ENCODE assay signal across 8 cellular contexts in the genomic region with DNA sequence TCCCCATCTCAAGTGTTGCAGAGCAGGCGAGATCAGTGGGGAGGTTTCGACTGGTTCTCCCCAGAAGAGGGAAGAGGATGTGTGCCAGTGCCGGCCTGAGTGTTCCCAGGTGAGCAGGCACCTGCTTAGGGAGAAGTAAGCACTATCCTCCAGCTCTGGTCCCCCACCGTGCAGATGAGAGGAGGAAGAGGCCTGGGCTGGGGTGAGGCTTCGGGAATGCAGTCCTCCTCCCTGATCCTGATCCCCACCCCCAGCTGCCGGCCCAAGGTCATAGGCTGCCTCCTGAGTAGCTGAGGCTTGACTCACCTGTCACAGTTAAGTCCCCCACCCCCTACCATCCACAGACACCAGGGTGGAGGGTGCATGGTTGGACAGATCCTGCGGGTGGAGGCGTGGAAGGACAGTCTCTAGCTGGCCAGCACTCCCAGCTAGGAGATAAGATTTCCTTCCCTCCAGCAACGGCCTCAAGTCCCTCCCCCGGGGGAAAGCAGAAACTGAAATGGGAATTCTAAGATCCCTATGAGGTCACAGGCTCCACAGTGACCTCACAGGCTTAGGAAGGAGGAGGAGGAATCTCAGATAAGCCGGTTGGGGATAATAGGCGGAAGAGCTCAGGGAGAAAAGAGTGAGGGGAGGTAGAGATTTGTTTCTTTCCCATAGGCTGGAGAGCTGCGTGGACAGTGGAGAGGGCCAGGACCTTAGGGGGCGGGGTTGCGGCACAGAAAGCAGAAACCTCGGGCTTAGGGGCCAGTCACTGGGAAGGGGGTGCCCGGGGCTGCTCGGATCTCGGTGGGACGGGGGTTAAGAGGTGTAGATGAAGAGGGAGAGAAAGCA. TPM values are rescaled to one million over a fixed set of nuclear protein-coding genes. Genes with fewer than 3 reads are reported as not detected.
DNase-seq lines count a peak whose midpoint lies in the region; ATAC-seq and TF ChIP-seq lines count a peak whose summit lies in the region.

No MANE protein-coding gene starts in this region.

- DNase-seq in SK-N-SH (peak; percentile 67), NCI-H748 treated with DMSO at 0.1 percent for 48 hours (lab: John Stamatoyannopoulos, UW) (peak; percentile 66), testis (peak; percentile 89), DMS114 treated with DMSO at 0.1 percent for 48 hours (lab: John Stamatoyannopoulos, UW; ENCODE audit: unreplicated experiment) (no peak), midbrain (lab: John Stamatoyannopoulos, UW) (no peak)

- H3K27me3 ChIP-seq in SK-N-SH (ENCODE audit: insufficient read depth) (no peaks in the 10 kb centered on the region), liver (ENCODE audit: control insufficient read depth in 4 of 4, insufficient read depth in 4 of 4, low read length in 3 of 4) (no peaks in the 10 kb centered on the region), testis (no peaks in the 10 kb centered on the region)

- no peaks in the 10 kb centered on the region for H3K9me2 ChIP-seq in SK-N-SH

- H4K20me1 ChIP-seq in SK-N-SH (ENCODE audit: insufficient read depth), result peaks cover 32% of the 10 kb centered on the region

- 26% methylated on average over 20 of the region's 20 CpGs for WGBS in SK-N-SH (ENCODE audit: low lambda C conversion rate)
- WGBS in liver, result 12% methylated on average over 20 of the region's 20 CpGs
- 4% methylated on average over 16 to 20 of the region's 20 CpGs for whole genome bisulfite sequencing in testis, 2 donors

- H3K9ac ChIP-seq in SK-N-SH, result peak overlapping the region; percentile 89
- peak overlapping the region; percentile 63 to 76 for H3K9ac ChIP-seq in liver (ENCODE audit: low read depth in 1 of 2, low read length in 2 of 2)

- H3K79me2 ChIP-seq in SK-N-SH (ENCODE audit: insufficient read depth), result peaks cover 33% of the 10 kb centered on the region

- H3K36me3 ChIP-seq in SK-N-SH (replicated peaks in 1 of 2; ENCODE audit: control insufficient read depth in 1 of 2, insufficient read depth in 2 of 2, low read length in 1 of 2) (peaks cover 6 to 16% of the 10 kb centered on the region in 2 experiments), liver (ENCODE audit: control insufficient read depth in 4 of 4, insufficient read depth in 3 of 4, low read depth in 1 of 4, low read length in 3 of 4) (peaks cover 9 to 25% (median 13%) of the 10 kb centered on the region in 4 donors), testis (ENCODE audit: low read depth, missing control alignments) (no peaks in the 10 kb centered on the region)

- peak overlapping the region; percentile 97 for H3K4me2 ChIP-seq in SK-N-SH

- H3K4me1 ChIP-seq in SK-N-SH (ENCODE audit: control insufficient read depth in 1 of 2, insufficient read depth in 2 of 2, low read depth in 1 of 2, low read length in 1 of 2) (peaks cover 6 to 15% of the 10 kb centered on the region in 2 experiments; a peak in 2 of 4 replicates), liver (ENCODE audit: control insufficient read depth in 4 of 4, insufficient read depth in 4 of 4, low read length in 3 of 4) (peaks cover 2 to 38% (median 23%) of the 10 kb centered on the region in 4 donors), testis (peaks cover 31% of the 10 kb centered on the region)

- TF ChIP-seq POLR2A in testis (IDR thresholded peaks at IDR 0.05), result no peak

- H3F3A ChIP-seq in SK-N-SH (replicated peaks; ENCODE audit: insufficient read depth), result peaks cover 7% of the 10 kb centered on the region

- TF ChIP-seq RAD21 in SK-N-SH (IDR thresholded peaks at IDR 0.05; ENCODE audit: low read length), result no peak
- peak in 1 of 2 donors; percentile 16 for TF ChIP-seq RAD21 in liver (IDR thresholded peaks at IDR 0.05)

- no peak for TF ChIP-seq EP300 in SK-N-SH (IDR thresholded peaks at IDR 0.05; ENCODE audit: borderline replicate concordance in 1 of 2, low read depth in 1 of 2, low read length in 1 of 2)

- no peak for ATAC-seq in SK-N-SH treated with all-trans-retinoic acid at 6 μM for 48 hours

- POLR2A ChIA-PET in SK-N-SH (lab: Yijun Ruan, JAX), result interaction anchor here (0.7 to 4.3 kb wide), 5 partner anchors 13 to 102 kb away, joined by 3 to 63 read pairs (median 19); a partner anchor contains a TSS

- intact Hi-C loops in testis (cut with DNase I; ENCODE audit: low total_unique reads), result no loop called here

- TF ChIP-seq CTCF in SK-N-SH (IDR thresholded peaks at IDR 0.05) (no peak), liver (IDR thresholded peaks at IDR 0.05; ENCODE audit: low read depth, low read length, missing input control) (no peak), testis (IDR thresholded peaks at IDR 0.05) (no peak)

- H3K9me3 ChIP-seq in SK-N-SH, result no peaks in the 10 kb centered on the region
- H3K9me3 ChIP-seq in liver (ENCODE audit: control insufficient read depth in 4 of 4, low read length in 3 of 4), result no peaks in the 10 kb centered on the region
- no peaks in the 10 kb centered on the region for H3K9me3 ChIP-seq in testis

- H3K4me3 ChIP-seq in SK-N-SH (ENCODE audit: low read depth in 2 of 2, low read length in 1 of 2) (peak overlapping the region; percentile 83 to 89), liver (ENCODE audit: low read depth in 1 of 3, low read length in 3 of 3) (peak overlapping the region; percentile 77 to 94 (median 85)), testis (peak overlapping the region; percentile 95 to 98)

- H2AFZ ChIP-seq in SK-N-SH (ENCODE audit: low read depth), result no peak overlapping the region

- CTCF ChIA-PET in SK-N-SH (lab: Yijun Ruan, JAX), result interaction anchor here (0.8 to 11.9 kb wide), 15 partner anchors 8 to 141 kb away, joined by 3 to 149 read pairs (median 7); a partner anchor contains a TSS

- H3K27ac ChIP-seq in SK-N-SH (ENCODE audit: low read depth in 2 of 2, low read length in 1 of 2), result peak overlapping the region; percentile 77 to 94; a peak in 2 of 4 replicates
- peak overlapping the region; percentile 96 for H3K27ac ChIP-seq in cingulate gyrus (ENCODE audit: low read depth, low read length)
- H3K27ac ChIP-seq in liver (ENCODE audit: low read depth in 1 of 2, low read length in 2 of 2), result peak overlapping the region; percentile 97 to 98
- peak overlapping the region; percentile 96 to 99 for H3K27ac ChIP-seq in testis

TF ChIP-seq in SK-N-SH treated with all-trans-retinoic acid at 6 μM for 48 hours, 23 proteins besides CTCF, POLR2A, EP300 and RAD21 (continues in another document):
- TF ChIP-seq ZNF565 (CRISPR knock-in tag; conservative IDR thresholded peaks at IDR 0.05; ENCODE audit: low read depth), result no peak

TF ChIP-seq in liver, 16 proteins besides CTCF, POLR2A, EP300 and RAD21 (continues in another document):
- TF ChIP-seq YY1 (IDR thresholded peaks at IDR 0.05), result no peak
- peak; percentile 17 for TF ChIP-seq NR2F2 (IDR thresholded peaks at IDR 0.05)

RNA-seq across cellular contexts. Expression of a gene that starts 1.0 kb away (rescaled TPM):
- polyA plus RNA-seq in SK-N-SH (2012; rRNA removed) (24.2 and 29.8 TPM in 2 replicates), liver (10 to 100 TPM in 1 of 2 donors, 1 to 10 TPM in 1; 9.1 to 16.9 TPM), testis (ENCODE audit: insufficient read depth, low read depth, low replicate concordance) (159 TPM)
- polyA plus RNA-seq in SK-N-SH (2012; cell fraction: cytosol; rRNA removed), result 6.4 and 8.9 TPM in 2 replicates
- polyA plus RNA-seq in SK-N-SH (2012; cell fraction: nucleus; rRNA removed), result 189 and 213 TPM in 2 replicates
- total RNA-seq in liver (10 to 100 TPM in 1 of 2 donors, 1 to 10 TPM in 1; 8.2 to 25.8 TPM), testis (100 to 1,000 TPM; 314 to 378 TPM)

RNA-seq across cellular contexts. Expression of a gene that starts 1.2 kb away (rescaled TPM):
- polyA plus RNA-seq in SK-N-SH (2012; rRNA removed) (0.71 and 0.94 TPM in 2 replicates), liver (under 1 TPM; 0.25 to 0.32 TPM), testis (ENCODE audit: insufficient read depth, low read depth, low replicate concordance) (112 TPM)
- 0.52 and 0.54 TPM in 2 replicates for polyA plus RNA-seq in SK-N-SH (2012; cell fraction: cytosol; rRNA removed)
- polyA plus RNA-seq in SK-N-SH (2012; cell fraction: nucleus; rRNA removed), result 3.3 and 3.7 TPM in 2 replicates
- total RNA-seq in liver (1 to 10 TPM in 1 of 2 donors, under 1 TPM in 1; 0.67 to 1.3 TPM), testis (10 to 100 TPM; 37.5 to 74.5 TPM)

RNA-seq across cellular contexts. Expression of a gene that starts 11.2 kb away (rescaled TPM):
- polyA plus RNA-seq in SK-N-SH (2012; rRNA removed) (1.0 and 1.2 TPM in 2 replicates), liver (under 1 TPM; 0.56 to 0.84 TPM), testis (ENCODE audit: insufficient read depth, low read depth, low replicate concordance) (30.3 TPM)
- polyA plus RNA-seq in SK-N-SH (2012; cell fraction: cytosol; rRNA removed), result 0.18 TPM in 1 of 2 replicates, not detected in the other
- polyA plus RNA-seq in SK-N-SH (2012; cell fraction: nucleus; rRNA removed), result 8.7 and 22.8 TPM in 2 replicates
- total RNA-seq in liver (under 1 TPM in 1 of 2 donors, not detected in 1; 0.33 TPM), testis (10 to 100 TPM; 28.4 to 29.9 TPM)

RNA-seq across cellular contexts. Expression of a gene that starts 17.3 kb away (rescaled TPM):
- 190 and 448 TPM in 2 replicates for polyA plus RNA-seq in SK-N-SH (2012; rRNA removed)
- 153 and 201 TPM in 2 replicates for polyA plus RNA-seq in SK-N-SH (2012; cell fraction: cytosol; rRNA removed)
- polyA plus RNA-seq in SK-N-SH (2012; cell fraction: nucleus; rRNA removed), result 1,146 and 1,459 TPM in 2 replicates
- total RNA-seq in liver, result 10 to 100 TPM in 1 of 2 donors, 1 to 10 TPM in 1; 6.7 to 13.1 TPM
- 10 to 100 TPM; 10.4 to 38.2 TPM for polyA plus RNA-seq in liver
- total RNA-seq in testis, result 10 to 100 TPM; 26.0 to 30.2 TPM
- polyA plus RNA-seq in testis (ENCODE audit: insufficient read depth, low read depth, low replicate concordance), result 104 TPM

RNA-seq across cellular contexts. Expression of a gene that starts 27.4 kb away (rescaled TPM):
- polyA plus RNA-seq in SK-N-SH (2012; rRNA removed), result 30.0 and 61.7 TPM in 2 replicates
- polyA plus RNA-seq in SK-N-SH (2012; cell fraction: cytosol; rRNA removed), result 23.2 and 36.6 TPM in 2 replicates
- 81.3 and 91.3 TPM in 2 replicates for polyA plus RNA-seq in SK-N-SH (2012; cell fraction: nucleus; rRNA removed)
- 1 to 10 TPM; 3.5 to 6.3 TPM for total RNA-seq in liver
- 10 to 100 TPM; 10.8 to 15.7 TPM for polyA plus RNA-seq in liver
- total RNA-seq in testis, result 10 to 100 TPM; 40.6 to 78.9 TPM
- 62.8 TPM for polyA plus RNA-seq in testis (ENCODE audit: insufficient read depth, low read depth, low replicate concordance)

Comparison
In these comparisons a context has a peak if more than half of its experiments do, and no peak if none do; other contexts are left out.
1. DNase-seq: peak in SK-N-SH (single experiment), NCI-H748 treated with DMSO at 0.1 percent for 48 hours (single experiment) and testis (single experiment); none in DMS114 treated with DMSO at 0.1 percent for 48 hours (single experiment) and midbrain (single experiment).
2. RNA of a gene that starts 1.2 kb away (polyA plus RNA-seq): 112 TPM in testis (single experiment); 0.52 to 3.7 TPM in SK-N-SH and 0.25 to 0.32 TPM in liver; every median in the first group is over 10 times any median in the second.
3. Peak in every context shown above with its lines, with median percentiles within 50 percentile points of each other: H3K27ac ChIP-seq and H3K4me3 ChIP-seq.